In the genomic region with DNA sequence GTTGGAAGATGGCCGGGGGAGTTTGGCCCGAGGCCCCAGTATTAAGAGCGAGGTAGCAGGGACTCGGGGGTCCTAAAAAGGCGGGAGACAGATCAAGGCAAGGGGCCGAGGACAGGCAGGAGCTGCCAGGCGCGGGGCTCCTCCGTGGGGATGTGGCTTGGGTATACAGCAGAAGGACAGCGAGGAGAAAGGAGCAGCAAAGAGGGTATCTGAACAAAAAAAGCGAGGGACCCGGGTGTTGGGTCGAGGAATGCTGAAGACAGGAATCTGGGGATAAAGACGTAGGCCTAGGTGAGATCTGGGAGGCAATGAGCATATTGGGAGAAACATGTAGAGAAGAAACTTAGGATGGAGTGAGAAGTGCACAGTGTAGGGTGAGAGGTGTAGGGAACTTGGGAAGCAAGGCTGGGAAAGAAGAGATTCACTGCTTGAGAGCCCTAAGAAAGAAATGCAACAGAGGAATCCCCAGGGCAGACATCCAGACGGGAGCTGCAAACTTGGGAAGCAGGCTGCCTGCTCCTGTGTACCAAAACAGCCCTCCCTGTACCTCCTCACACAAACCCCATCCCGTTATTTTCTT, we compare ENCODE assay signal across 8 cellular contexts. TPM values are rescaled to one million over a fixed set of nuclear protein-coding genes. Genes with fewer than 3 reads are reported as not detected.
DNase-seq lines count a peak whose midpoint lies in the region; ATAC-seq and TF ChIP-seq lines count a peak whose summit lies in the region.

No MANE protein-coding gene starts in this region.

- H3K4me3 ChIP-seq in cardiac muscle cell = peak overlapping the region; percentile 60
- peak overlapping the region; percentile 96 for H3K4me3 ChIP-seq in prostate gland

- peaks cover 23% of the 10 kb centered on the region for H3K4me1 Mint-ChIP-seq in T-helper 2 cell treated with Interferon-gamma antibody and Interleukin-4, amounts not matched to agents 5 μg/mL and 100 μg/mL, for 36 hours (ENCODE audit: low read depth)
- H3K4me1 Mint-ChIP-seq in activated CD8-positive, alpha-beta T cell treated with anti-CD3 and anti-CD28 coated beads, Interleukin-2, amount 10 ng/mL, durations not matched to agents 7 days and 5 days (ENCODE audit: low read depth) = peaks cover 29% of the 10 kb centered on the region

- intact Hi-C loops in prostate gland (cut with DNase I) = no loop called here

- H3K9me3 ChIP-seq in cardiac muscle cell (ENCODE audit: low read depth) (no peaks in the 10 kb centered on the region), prostate gland (no peaks in the 10 kb centered on the region)

- WGBS in prostate gland = 3% methylated on average over 16 of the region's 16 CpGs

- H3K36me3 Mint-ChIP-seq in T-helper 2 cell treated with Interferon-gamma antibody and Interleukin-4, amounts not matched to agents 5 μg/mL and 100 μg/mL, for 36 hours (ENCODE audit: low read depth) = peaks cover 1% of the 10 kb centered on the region
- H3K36me3 Mint-ChIP-seq in activated CD8-positive, alpha-beta T cell treated with anti-CD3 and anti-CD28 coated beads, Interleukin-2, amount 10 ng/mL, durations not matched to agents 7 days and 5 days (ENCODE audit: low read depth) = peaks cover 4% of the 10 kb centered on the region

- no peaks in the 10 kb centered on the region for H3K9me3 Mint-ChIP-seq in T-helper 2 cell treated with Interferon-gamma antibody and Interleukin-4, amounts not matched to agents 5 μg/mL and 100 μg/mL, for 36 hours
- H3K9me3 Mint-ChIP-seq in activated CD8-positive, alpha-beta T cell treated with anti-CD3 and anti-CD28 coated beads, Interleukin-2, amount 10 ng/mL, durations not matched to agents 7 days and 5 days (ENCODE audit: insufficient read depth) = no peaks in the 10 kb centered on the region

- CTCF ChIA-PET in activated CD8-positive, alpha-beta T cell treated with anti-CD3 and anti-CD28 coated beads, Interleukin-2, amount 10 ng/mL, durations not matched to agents 7 days and 5 days (lab: Charles Lee) = interaction anchor here (1.0 to 4.4 kb wide), 5 partner anchors 12 to 36 kb away, joined by 3 to 33 read pairs (median 4); a partner anchor contains a TSS

- H3K27ac ChIP-seq in cardiac muscle cell = peak overlapping the region; percentile 78
- H3K27ac ChIP-seq in prostate gland = peak overlapping the region; percentile 98 to 99

- H3K27ac Mint-ChIP-seq in T-helper 2 cell treated with Interferon-gamma antibody and Interleukin-4, amounts not matched to agents 5 μg/mL and 100 μg/mL, for 36 hours = peak overlapping the region; percentile 80
- H3K27ac Mint-ChIP-seq in activated CD8-positive, alpha-beta T cell treated with anti-CD3 and anti-CD28 coated beads, Interleukin-2, amount 10 ng/mL, durations not matched to agents 7 days and 5 days = peak overlapping the region; percentile 86

- DNase-seq in T-helper 2 cell treated with Interferon-gamma antibody and Interleukin-4, amounts not matched to agents 5 μg/mL and 100 μg/mL, for 36 hours (ENCODE audit: low spot score) = no peak
- DNase-seq in T-helper 2 cell (no peak), cardiac muscle cell (ENCODE audit: low read depth in 1 of 2, low spot score in 1 of 2) (peak in 1 of 2 donors; percentile 28), prostate gland (ENCODE audit: low spot score) (peak; percentile 16)
- DNase-seq in activated CD8-positive, alpha-beta T cell treated with anti-CD3 and anti-CD28 coated beads, Interleukin-2, amount 10 ng/mL, durations not matched to agents 7 days and 5 days = no peak

- peaks cover 5% of the 10 kb centered on the region for H3K36me3 ChIP-seq in cardiac muscle cell
- no peaks in the 10 kb centered on the region for H3K36me3 ChIP-seq in prostate gland

- H3K4me3 Mint-ChIP-seq in T-helper 2 cell treated with Interferon-gamma antibody and Interleukin-4, amounts not matched to agents 5 μg/mL and 100 μg/mL, for 36 hours = peak overlapping the region; percentile 82
- H3K4me3 Mint-ChIP-seq in activated CD8-positive, alpha-beta T cell treated with anti-CD3 and anti-CD28 coated beads, Interleukin-2, amount 10 ng/mL, durations not matched to agents 7 days and 5 days = peak overlapping the region; percentile 82

- H3K4me1 ChIP-seq in cardiac muscle cell (ENCODE audit: low read depth) (peaks cover 6% of the 10 kb centered on the region), prostate gland (replicated peaks) (no peaks in the 10 kb centered on the region)

- POLR2A ChIA-PET in activated CD8-positive, alpha-beta T cell treated with anti-CD3 and anti-CD28 coated beads, Interleukin-2, amount 10 ng/mL, durations not matched to agents 7 days and 5 days (lab: Charles Lee) = interaction anchor here (1.7 to 2.8 kb wide), 2 partner anchors 11 to 13 kb away, joined by 5 to 26 read pairs; a partner anchor contains a TSS

- peak; percentile 10 for ATAC-seq in HG03280 (IDR thresholded peaks at IDR 0.05; ENCODE audit: unreplicated experiment)
- ATAC-seq in activated CD8-positive, alpha-beta T cell treated with anti-CD3 and anti-CD28 coated beads, Interleukin-2, amount 10 ng/mL, durations not matched to agents 7 days and 5 days = no peak
- no peak for ATAC-seq in HG03469 (IDR thresholded peaks at IDR 0.05; ENCODE audit: unreplicated experiment)
- no peak for ATAC-seq in HG03196 (IDR thresholded peaks at IDR 0.05; ENCODE audit: unreplicated experiment)

- no peaks in the 10 kb centered on the region for H3K27me3 Mint-ChIP-seq in T-helper 2 cell treated with Interferon-gamma antibody and Interleukin-4, amounts not matched to agents 5 μg/mL and 100 μg/mL, for 36 hours (ENCODE audit: low read depth)
- H3K27me3 Mint-ChIP-seq in activated CD8-positive, alpha-beta T cell treated with anti-CD3 and anti-CD28 coated beads, Interleukin-2, amount 10 ng/mL, durations not matched to agents 7 days and 5 days (ENCODE audit: low read depth) = no peaks in the 10 kb centered on the region

- H3K27me3 ChIP-seq in cardiac muscle cell (no peaks in the 10 kb centered on the region), prostate gland (replicated peaks; ENCODE audit: insufficient read depth) (no peaks in the 10 kb centered on the region)

- TF ChIP-seq POLR2A in prostate gland (IDR thresholded peaks at IDR 0.05) = no peak

- TF ChIP-seq CTCF in cardiac muscle cell (IDR thresholded peaks at IDR 0.05; ENCODE audit: low read depth, low read length) (no peak), prostate gland (IDR thresholded peaks at IDR 0.05) (no peak)

RNA-seq across cellular contexts. Expression of a gene that starts 10.9 kb away (rescaled TPM):
- 1 to 10 TPM; 5.8 to 6.8 TPM for total RNA-seq in activated CD8-positive, alpha-beta T cell treated with anti-CD3 and anti-CD28 coated beads, Interleukin-2, amount 10 ng/mL, durations not matched to agents 7 days and 5 days
- total RNA-seq in cardiac muscle cell = 38.2 and 52.4 TPM in 2 replicates
- polyA plus RNA-seq in cardiac muscle cell = 45.3 and 59.6 TPM in 2 replicates
- 10 to 100 TPM; 23.6 to 49.6 TPM for total RNA-seq in prostate gland

RNA-seq across cellular contexts. Expression of a gene that starts 12.9 kb away (rescaled TPM):
- total RNA-seq in activated CD8-positive, alpha-beta T cell treated with anti-CD3 and anti-CD28 coated beads, Interleukin-2, amount 10 ng/mL, durations not matched to agents 7 days and 5 days = 10 to 100 TPM; 19.9 to 20.7 TPM
- total RNA-seq in cardiac muscle cell (9.7 and 11.5 TPM in 2 replicates), prostate gland (1 to 10 TPM; 2.2 to 6.2 TPM)
- polyA plus RNA-seq in cardiac muscle cell = 12.5 and 18.1 TPM in 2 replicates

RNA-seq across cellular contexts. Expression of a gene that starts 33.7 kb away (rescaled TPM):
- total RNA-seq in activated CD8-positive, alpha-beta T cell treated with anti-CD3 and anti-CD28 coated beads, Interleukin-2, amount 10 ng/mL, durations not matched to agents 7 days and 5 days = 10 to 100 TPM; 25.2 to 27.2 TPM
- 535 and 1,293 TPM in 2 replicates for total RNA-seq in cardiac muscle cell
- 204 and 252 TPM in 2 replicates for polyA plus RNA-seq in cardiac muscle cell
- 1,000 to 10,000 TPM in 1 of 2 donors, 100 to 1,000 TPM in 1; 284 to 1,659 TPM for total RNA-seq in prostate gland

RNA-seq across cellular contexts. Expression of a gene that starts 34.1 kb away (rescaled TPM):
- total RNA-seq in activated CD8-positive, alpha-beta T cell treated with anti-CD3 and anti-CD28 coated beads, Interleukin-2, amount 10 ng/mL, durations not matched to agents 7 days and 5 days = 10 to 100 TPM; 51.9 to 52.9 TPM
- total RNA-seq in cardiac muscle cell = 87.9 and 104 TPM in 2 replicates
- 154 and 157 TPM in 2 replicates for polyA plus RNA-seq in cardiac muscle cell
- total RNA-seq in prostate gland = 100 to 1,000 TPM in 1 of 2 donors, 10 to 100 TPM in 1; 82.5 to 191 TPM

RNA-seq across cellular contexts. Expression of a gene that starts 41.4 kb away (rescaled TPM):
- total RNA-seq in activated CD8-positive, alpha-beta T cell treated with anti-CD3 and anti-CD28 coated beads, Interleukin-2, amount 10 ng/mL, durations not matched to agents 7 days and 5 days = 100 to 1,000 TPM; 128 to 130 TPM
- total RNA-seq in cardiac muscle cell (31.3 and 31.4 TPM in 2 replicates), prostate gland (10 to 100 TPM; 24.3 to 28.2 TPM)
- 33.9 and 40.8 TPM in 2 replicates for polyA plus RNA-seq in cardiac muscle cell

Comparison
In these comparisons a context has a peak if more than half of its experiments do, and no peak if none do; other contexts are left out.
1. RNA of a gene that starts 33.7 kb away (total RNA-seq): 284 to 1,659 TPM in prostate gland and 535 to 1,293 TPM in cardiac muscle cell; 25.2 to 27.2 TPM in activated CD8-positive, alpha-beta T cell treated with anti-CD3 and anti-CD28 coated beads, Interleukin-2, amount 10 ng/mL, durations not matched to agents 7 days and 5 days; every median in the first group is over 10 times any median in the second.